20 cellular contexts compared by ENCODE assay signal in the genomic region with DNA sequence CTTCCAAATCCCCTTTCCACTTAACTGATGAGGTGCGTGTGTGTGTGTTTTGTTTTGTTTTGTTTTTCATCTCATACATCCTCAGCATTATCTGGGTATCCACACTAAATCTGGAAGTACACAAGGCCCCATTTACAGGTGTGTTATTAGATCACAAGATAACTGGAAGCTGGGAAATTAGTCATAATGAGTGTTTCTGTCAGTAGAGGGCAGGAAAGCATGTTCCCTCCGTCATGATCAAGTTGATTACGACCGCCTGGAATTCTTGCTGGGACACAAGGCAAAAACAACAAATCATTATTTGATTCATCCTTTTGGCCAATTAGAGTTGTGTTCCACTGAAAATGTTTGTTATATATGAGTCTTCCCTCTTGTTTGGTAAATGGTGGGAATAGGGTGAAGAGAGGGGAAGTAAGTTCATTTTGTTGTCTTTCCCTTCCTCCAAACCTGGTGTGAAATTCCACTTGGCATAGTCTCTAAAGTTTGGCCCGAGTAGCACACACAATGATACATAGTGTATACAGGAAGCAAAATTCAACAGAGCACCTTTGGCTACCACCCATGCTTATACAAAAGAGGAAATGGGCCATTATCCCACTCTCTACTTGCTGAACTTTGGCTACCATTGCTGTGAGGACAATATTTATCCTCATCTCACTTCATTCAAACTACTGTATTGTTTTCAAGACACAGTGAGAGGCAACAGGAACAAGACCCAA. TPM values are rescaled to one million over a fixed set of nuclear protein-coding genes. Genes with fewer than 3 reads are reported as not detected.
DNase-seq lines count a peak whose midpoint lies in the region; ATAC-seq and TF ChIP-seq lines count a peak whose summit lies in the region.
"Had no signal": no experiment of that assay in that cellular context is flagged by ENCODE, and none has a peak within 500 bp of the region (broad histone marks: within the 10 kb centered on the region; RNA-seq: fewer than 3 reads in every experiment).

No MANE protein-coding gene starts in this region.

- no peak overlapping the region for H3K27ac Mint-ChIP-seq in stimulated activated naive B cell treated with anti-CD40 and anti-IgM and Interleukin-4, amounts not matched to agents 10 μg/mL and 1 μg/mL and 100 μg/mL, for 72 hours
- H3K27ac Mint-ChIP-seq: activated CD4-positive, alpha-beta memory T cell treated with anti-CD3 and anti-CD28 coated beads for 36 hours had no signal

- no peaks in the 10 kb centered on the region for H3K36me3 Mint-ChIP-seq in stimulated activated naive B cell treated with anti-CD40 and anti-IgM and Interleukin-4, amounts not matched to agents 10 μg/mL and 1 μg/mL and 100 μg/mL, for 72 hours
- H3K36me3 Mint-ChIP-seq: activated CD4-positive, alpha-beta memory T cell treated with anti-CD3 and anti-CD28 coated beads for 36 hours had no signal

- no peaks in the 10 kb centered on the region for H3K9me2 ChIP-seq in Loucy (replicated peaks; ENCODE audit: low read depth, low read length)

- TF ChIP-seq EP300 in gastroesophageal sphincter (IDR thresholded peaks at IDR 0.05): no peak

- H3K27me3 Mint-ChIP-seq in stimulated activated naive B cell treated with anti-CD40 and anti-IgM and Interleukin-4, amounts not matched to agents 10 μg/mL and 1 μg/mL and 100 μg/mL, for 72 hours: peaks cover 0 to 6% of the 10 kb centered on the region in 2 donors
- H3K27me3 Mint-ChIP-seq: activated CD4-positive, alpha-beta memory T cell treated with anti-CD3 and anti-CD28 coated beads for 36 hours had no signal

- H4K20me1 ChIP-seq in Loucy (ENCODE audit: insufficient read depth, low read length, poor library complexity, severe bottlenecking) (no peaks in the 10 kb centered on the region), mammary epithelial cell (ENCODE audit: insufficient read depth, low read length) (no peaks in the 10 kb centered on the region)

- H3F3A ChIP-seq in Loucy (ENCODE audit: low read depth): no peaks in the 10 kb centered on the region

- intact Hi-C loops in mammary epithelial cell (cut with micrococcal nuclease): no loop called here

- H3K36me3 ChIP-seq in Loucy (ENCODE audit: insufficient read depth, low read length) (no peaks in the 10 kb centered on the region), mammary epithelial cell (ENCODE audit: insufficient read depth, low read length) (no peaks in the 10 kb centered on the region), gastroesophageal sphincter (no peaks in the 10 kb centered on the region), skeletal muscle tissue (ENCODE audit: control insufficient read depth in 3 of 3, insufficient read depth in 3 of 3, low read length in 3 of 3) (no peaks in the 10 kb centered on the region)
- H3K36me3 ChIP-seq: adrenal gland, thoracic aorta had no signal

- H2AFZ ChIP-seq in Loucy (ENCODE audit: low read length) (0 out of 2 replicates have a peak overlapping the region, but pooled peaks have one; percentile 23), mammary epithelial cell (ENCODE audit: low read depth, low read length) (peak overlapping the region; percentile 62)

- peak overlapping the region; percentile 5 for H3K27ac ChIP-seq in mammary epithelial cell (ENCODE audit: insufficient read depth, low read depth, low read length)
- H3K27ac ChIP-seq in gastroesophageal sphincter: peak overlapping the region in 1 of 4 donors; percentile 19
- peak overlapping the region; percentile 17 for H3K27ac ChIP-seq in skeletal muscle tissue (ENCODE audit: low read depth, low read length)
- H3K27ac ChIP-seq: thoracic aorta had no signal

- no peak overlapping the region for H3K9ac ChIP-seq in Loucy (ENCODE audit: low read depth, low read length, poor library complexity, severe bottlenecking)
- no peak overlapping the region for H3K9ac ChIP-seq in mammary epithelial cell (ENCODE audit: insufficient read depth, low read length)
- H3K9ac ChIP-seq in skeletal muscle tissue (ENCODE audit: low read depth in 1 of 3, low read length in 3 of 3): no peak overlapping the region

- dilution Hi-C loops in mammary epithelial cell (cut with HindIII; ENCODE audit: low sequenced_read_pairs): no loop called here

- no peak overlapping the region for H3K4me2 ChIP-seq in Loucy (ENCODE audit: low read depth, low read length, poor library complexity, severe bottlenecking)
- peak overlapping the region; percentile 17 for H3K4me2 ChIP-seq in mammary epithelial cell (ENCODE audit: insufficient read depth, low read depth, low read length)

- peak; percentile 25 for ATAC-seq in gastroesophageal sphincter
- ATAC-seq in stimulated activated naive B cell treated with anti-CD40 and anti-IgM and Interleukin-4, amounts not matched to agents 10 μg/mL and 1 μg/mL and 100 μg/mL, for 72 hours (replicated peaks): no peak

- H3K9me3 ChIP-seq in Loucy (ENCODE audit: insufficient read depth, low read depth, low read length) (no peaks in the 10 kb centered on the region), mammary epithelial cell (replicated peaks; ENCODE audit: insufficient read depth, low read length) (no peaks in the 10 kb centered on the region), gastroesophageal sphincter (no peaks in the 10 kb centered on the region), skeletal muscle tissue (ENCODE audit: control insufficient read depth in 3 of 3, low read length in 3 of 3) (no peaks in the 10 kb centered on the region)
- H3K9me3 ChIP-seq: adrenal gland, thoracic aorta had no signal

- 48% methylated on average over 5 of the region's 5 CpGs for WGBS in mammary epithelial cell (ENCODE audit: low coverage, missing lambda C conversion rate)
- 57 to 61% methylated on average over 4 to 5 of the region's 5 CpGs for WGBS in gastroesophageal sphincter (ENCODE audit: low coverage in 1 of 2), 2 donors

- no TSS peak for BruUV-seq in mammary epithelial cell (replicated peaks; lab: Mats Ljungman, UMichigan)

- DNase-seq in mammary epithelial cell: peak; percentile 69
- DNase-seq in iPS-NIHi11 (ENCODE audit: low spot score): no peak
- no peak for DNase-seq in SW 1271 (lab: John Stamatoyannopoulos, UW)
- no peak for DNase-seq in stimulated activated naive B cell treated with anti-CD40 and anti-IgM and Interleukin-4, amounts not matched to agents 10 μg/mL and 1 μg/mL and 100 μg/mL, for 72 hours
- no peak for DNase-seq in hypothalamus (lab: John Stamatoyannopoulos, UW)
- DNase-seq: activated CD4-positive, alpha-beta memory T cell treated with anti-CD3 and anti-CD28 coated beads for 36 hours; activated gamma-delta T cell treated with Interleukin-2 at 50 U/mL for 16 hours; adrenal gland; caudate nucleus; left cardiac atrium; midbrain; NCI-H1417 treated with DMSO at 0.1 percent for 48 hours; NCI-H526; posterior cingulate gyrus; T1000 had no signal

- peaks cover 0 to 3% of the 10 kb centered on the region in 2 donors for H3K9me3 Mint-ChIP-seq in stimulated activated naive B cell treated with anti-CD40 and anti-IgM and Interleukin-4, amounts not matched to agents 10 μg/mL and 1 μg/mL and 100 μg/mL, for 72 hours
- H3K9me3 Mint-ChIP-seq: activated CD4-positive, alpha-beta memory T cell treated with anti-CD3 and anti-CD28 coated beads for 36 hours; nephron had no signal

- TF ChIP-seq POLR2A in gastroesophageal sphincter (IDR thresholded peaks at IDR 0.05): no peak

- in situ Hi-C loops in mammary epithelial cell (cut with MboI; ENCODE audit: low sequenced_read_pairs in 2 of 2): no loop called here

- H3K4me3 Mint-ChIP-seq in stimulated activated naive B cell treated with anti-CD40 and anti-IgM and Interleukin-4, amounts not matched to agents 10 μg/mL and 1 μg/mL and 100 μg/mL, for 72 hours: no peak overlapping the region
- H3K4me3 Mint-ChIP-seq: activated CD4-positive, alpha-beta memory T cell treated with anti-CD3 and anti-CD28 coated beads for 36 hours; nephron had no signal

- CTCF ChIA-PET in mammary epithelial cell (lab: Charles Lee; ENCODE audit: low non-redundant PET): no interaction called here

- H3K79me2 ChIP-seq in Loucy (ENCODE audit: insufficient read depth, low read length): no peaks in the 10 kb centered on the region
- no peaks in the 10 kb centered on the region for H3K79me2 ChIP-seq in mammary epithelial cell (ENCODE audit: insufficient read depth, low read length)

- H3K27me3 ChIP-seq in Loucy (ENCODE audit: insufficient read depth, low read length, poor library complexity, severe bottlenecking): no peaks in the 10 kb centered on the region
- H3K27me3 ChIP-seq in mammary epithelial cell (ENCODE audit: insufficient read depth, low read length): no peaks in the 10 kb centered on the region
- no peaks in the 10 kb centered on the region for H3K27me3 ChIP-seq in gastroesophageal sphincter
- no peaks in the 10 kb centered on the region for H3K27me3 ChIP-seq in skeletal muscle tissue (ENCODE audit: control insufficient read depth in 3 of 3, insufficient read depth in 3 of 3, low read length in 3 of 3)
- H3K27me3 ChIP-seq: adrenal gland had no signal

- no peak for TF ChIP-seq CTCF in Loucy (conservative IDR thresholded peaks at IDR 0.05; ENCODE audit: low read length)
- peak in 1 of 2 donors; percentile 20 for TF ChIP-seq CTCF in mammary epithelial cell (conservative IDR thresholded peaks at IDR 0.05 in 1 of 2, IDR thresholded peaks at IDR 0.05 in 1 of 2; ENCODE audit: extremely low read depth in 1 of 2, insufficient read depth in 1 of 2, low read depth in 1 of 2, low read length in 2 of 2)
- TF ChIP-seq CTCF in gastroesophageal sphincter (IDR thresholded peaks at IDR 0.05): no peak

- no peaks in the 10 kb centered on the region for H3K4me1 Mint-ChIP-seq in stimulated activated naive B cell treated with anti-CD40 and anti-IgM and Interleukin-4, amounts not matched to agents 10 μg/mL and 1 μg/mL and 100 μg/mL, for 72 hours

- H3K4me3 ChIP-seq in Loucy (ENCODE audit: low read length, poor library complexity, severe bottlenecking): no peak overlapping the region
- no peak overlapping the region for H3K4me3 ChIP-seq in mammary epithelial cell (replicated peaks in 1 of 3; ENCODE audit: insufficient read depth in 1 of 3, low read depth in 2 of 3, low read length in 3 of 3)
- no peak overlapping the region for H3K4me3 ChIP-seq in gastroesophageal sphincter
- H3K4me3 ChIP-seq in skeletal muscle tissue (ENCODE audit: low read length in 3 of 3): no peak overlapping the region
- H3K4me3 ChIP-seq: adrenal gland, thoracic aorta had no signal

- no peaks in the 10 kb centered on the region for H3K4me1 ChIP-seq in Loucy (ENCODE audit: insufficient read depth, low read length, poor library complexity, severe bottlenecking)
- peaks cover 9% of the 10 kb centered on the region for H3K4me1 ChIP-seq in mammary epithelial cell (ENCODE audit: insufficient read depth, low read length)
- no peaks in the 10 kb centered on the region for H3K4me1 ChIP-seq in gastroesophageal sphincter
- no peaks in the 10 kb centered on the region for H3K4me1 ChIP-seq in skeletal muscle tissue (ENCODE audit: control insufficient read depth in 3 of 3, insufficient read depth in 3 of 3, low read length in 3 of 3)
- H3K4me1 ChIP-seq: adrenal gland had no signal

RNA-seq across cellular contexts. Expression of gene TLL1, which starts 33.3 kb away (rescaled TPM):
- total RNA-seq in mammary epithelial cell (10 to 100 TPM; 10.0 to 21.2 TPM), gastroesophageal sphincter (1 to 10 TPM; 7.0 to 9.3 (median 8.6) TPM), skeletal muscle tissue (2.6 TPM)
- 4.0 TPM for polyA plus RNA-seq in mammary epithelial cell
- 13.4 TPM for polyA minus RNA-seq in mammary epithelial cell
- total RNA-seq: activated CD4-positive, alpha-beta memory T cell treated with anti-CD3 and anti-CD28 coated beads for 36 hours had no signal
